ENCODE assay signal across 8 cellular contexts in the genomic region with DNA sequence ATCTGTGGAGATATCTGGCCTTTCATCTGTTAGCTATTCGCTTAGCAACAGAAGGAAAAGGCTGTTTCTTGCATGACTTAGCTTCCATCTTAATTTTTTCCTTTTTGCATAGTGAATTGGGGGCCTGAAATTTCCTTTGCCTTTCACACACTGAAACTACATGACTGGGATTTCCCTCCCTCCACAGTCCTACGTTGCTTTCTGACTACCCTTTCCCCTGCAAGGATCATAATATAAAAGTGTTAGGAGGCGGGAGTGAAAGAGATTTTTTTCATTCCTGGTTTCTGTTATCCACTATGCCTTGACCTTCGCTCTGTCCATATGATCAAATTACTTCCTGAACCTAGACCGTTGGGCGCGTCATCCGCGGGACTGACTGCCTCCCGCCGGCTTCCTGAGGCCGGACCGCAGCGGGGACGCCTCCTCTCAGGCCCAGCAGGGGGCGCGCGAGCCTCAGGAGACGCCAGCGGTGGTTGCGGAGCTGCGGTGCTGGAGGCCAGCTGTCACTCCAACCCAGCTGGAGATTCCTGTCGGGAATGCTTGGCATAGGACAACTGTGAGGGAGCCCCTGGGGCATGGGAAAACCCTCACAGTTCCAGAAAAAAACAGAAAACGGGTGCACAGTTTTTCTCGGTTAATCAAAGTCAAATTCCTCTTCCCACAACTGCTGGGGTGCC. TPM values are rescaled to one million over a fixed set of nuclear protein-coding genes. Genes with fewer than 3 reads are reported as not detected.
DNase-seq lines count a peak whose midpoint lies in the region; ATAC-seq and TF ChIP-seq lines count a peak whose summit lies in the region.

No MANE protein-coding gene starts in this region.

- no peaks in the 10 kb centered on the region for H3K9me2 ChIP-seq in PC-3 (replicated peaks; ENCODE audit: low read length)

- DNase-seq in CMK (ENCODE audit: low read depth) (peak; percentile 40), HT1080 (ENCODE audit: low read depth) (peak; percentile 88), PC-3 (peak; percentile 94), fibroblast of mammary gland (ENCODE audit: low read depth) (peak; percentile 73), natural killer cell (peak; percentile 57)
- peak; percentile 69 to 78 for DNase-seq in activated T-cell treated with anti-CD3 and anti-CD28 coated beads, Interleukin-2, amount 50 U/mL, for 72 hours
- peak; percentile 47 for DNase-seq in stimulated activated naive B cell treated with anti-CD40 and anti-IgM and Interleukin-4, amounts not matched to agents 10 μg/mL and 1 μg/mL and 100 μg/mL, for 72 hours

- peak overlapping the region; percentile 70 for H3K27ac ChIP-seq in PC-3 (ENCODE audit: low read length)

- POLR2A ChIA-PET in PC-3 (lab: Charles Lee; ENCODE audit: unreplicated experiment) = interaction anchor here (0.6 kb wide), 1 partner anchor 186 kb away, joined by 5 read pairs; no protein-coding TSS in a partner anchor

- CTCF ChIA-PET in PC-3 (lab: Charles Lee) = interaction anchor here (0.6 to 1.7 kb wide), 4 partner anchors 138 to 200 kb away, joined by 3 to 16 read pairs (median 6); no protein-coding TSS in a partner anchor

- no peaks in the 10 kb centered on the region for H3K36me3 Mint-ChIP-seq in activated T-cell treated with anti-CD3 and anti-CD28 coated beads, Interleukin-2, amount 50 U/mL, for 72 hours (ENCODE audit: insufficient read depth in 2 of 2)
- no peaks in the 10 kb centered on the region for H3K36me3 Mint-ChIP-seq in natural killer cell
- H3K36me3 Mint-ChIP-seq in stimulated activated naive B cell treated with anti-CD40 and anti-IgM and Interleukin-4, amounts not matched to agents 10 μg/mL and 1 μg/mL and 100 μg/mL, for 72 hours = no peaks in the 10 kb centered on the region

- peaks cover 39% of the 10 kb centered on the region for H3K27me3 Mint-ChIP-seq in activated T-cell treated with anti-CD3 and anti-CD28 coated beads, Interleukin-2, amount 50 U/mL, for 72 hours (ENCODE audit: low read depth)
- H3K27me3 Mint-ChIP-seq in natural killer cell (ENCODE audit: low read depth in 2 of 2) = peaks cover 12 to 13% of the 10 kb centered on the region in 2 donors
- peaks cover 12 to 20% of the 10 kb centered on the region in 2 donors for H3K27me3 Mint-ChIP-seq in stimulated activated naive B cell treated with anti-CD40 and anti-IgM and Interleukin-4, amounts not matched to agents 10 μg/mL and 1 μg/mL and 100 μg/mL, for 72 hours

- intact Hi-C loops in PC-3 (cut with micrococcal nuclease) = loop anchor here (1.0 to 5.0 kb wide), 7 partner anchors 65 to 432 kb away; no protein-coding TSS in a partner anchor
- intact Hi-C loops in natural killer cell (cut with micrococcal nuclease) = loop anchor here (10.0 kb wide), 1 partner anchor 196 kb away; a partner anchor contains a TSS

- H3K27me3 ChIP-seq in PC-3 (ENCODE audit: low read length) = no peaks in the 10 kb centered on the region

- H3K4me3 Mint-ChIP-seq in activated T-cell treated with anti-CD3 and anti-CD28 coated beads, Interleukin-2, amount 50 U/mL, for 72 hours = peak overlapping the region; percentile 45 to 71
- peak overlapping the region; percentile 55 for H3K4me3 Mint-ChIP-seq in natural killer cell
- peak overlapping the region; percentile 62 to 74 for H3K4me3 Mint-ChIP-seq in stimulated activated naive B cell treated with anti-CD40 and anti-IgM and Interleukin-4, amounts not matched to agents 10 μg/mL and 1 μg/mL and 100 μg/mL, for 72 hours

- TF ChIP-seq CTCF in PC-3 (conservative IDR thresholded peaks at IDR 0.05; ENCODE audit: low read depth, low read length) (peak; percentile 97), fibroblast of mammary gland (conservative IDR thresholded peaks at IDR 0.05; ENCODE audit: control insufficient read depth, insufficient read depth, low read depth, low read length) (peak; percentile 61), natural killer cell (IDR thresholded peaks at IDR 0.05) (peak; percentile 72)

- H3K9ac ChIP-seq in PC-3 (ENCODE audit: low read length) = peak overlapping the region; percentile 46

- peaks cover 32% of the 10 kb centered on the region for H3K4me1 ChIP-seq in PC-3 (ENCODE audit: insufficient read depth, low read length)

- no peaks in the 10 kb centered on the region for H3K79me2 ChIP-seq in PC-3 (ENCODE audit: low read length)

- no TSS peak for BruUV-seq in PC-3 (replicated peaks; lab: Mats Ljungman, UMichigan)

- H3K4me2 ChIP-seq in PC-3 (ENCODE audit: low read length) = peak overlapping the region; percentile 74

- ATAC-seq in GM19467 (IDR thresholded peaks at IDR 0.05; ENCODE audit: unreplicated experiment) (peak; percentile 96), PC-3 (peak; percentile 93), natural killer cell (peak; percentile 55 to 93 (median 76))
- ATAC-seq in activated T-cell treated with anti-CD3 and anti-CD28 coated beads, Interleukin-2, amount 50 U/mL, for 72 hours (replicated peaks in 1 of 2) = peak; percentile 73 to 77
- ATAC-seq in stimulated activated naive B cell treated with anti-CD40 and anti-IgM and Interleukin-4, amounts not matched to agents 10 μg/mL and 1 μg/mL and 100 μg/mL, for 72 hours (replicated peaks) = peak; percentile 85 to 86

- H3F3A ChIP-seq in PC-3 (ENCODE audit: low read length, unreplicated experiment) = no peaks in the 10 kb centered on the region

- H3K36me3 ChIP-seq in PC-3 (ENCODE audit: low read depth, low read length) = no peaks in the 10 kb centered on the region

- H2AFZ ChIP-seq in PC-3 (ENCODE audit: low read length) = peak overlapping the region; percentile 82

- no peaks in the 10 kb centered on the region for H3K9me3 ChIP-seq in PC-3 (ENCODE audit: low read length)

- no peaks in the 10 kb centered on the region for H3K4me1 Mint-ChIP-seq in activated T-cell treated with anti-CD3 and anti-CD28 coated beads, Interleukin-2, amount 50 U/mL, for 72 hours (ENCODE audit: low read depth)
- H3K4me1 Mint-ChIP-seq in natural killer cell = peaks cover 6% of the 10 kb centered on the region in 2 donors
- peaks cover 4 to 6% of the 10 kb centered on the region in 2 donors for H3K4me1 Mint-ChIP-seq in stimulated activated naive B cell treated with anti-CD40 and anti-IgM and Interleukin-4, amounts not matched to agents 10 μg/mL and 1 μg/mL and 100 μg/mL, for 72 hours

- H3K4me3 ChIP-seq in PC-3 (ENCODE audit: low read length) = peak overlapping the region; percentile 46; the same call in 1 of the 2 replicates
- H3K4me3 ChIP-seq in fibroblast of mammary gland (ENCODE audit: control insufficient read depth, low read depth, low read length) = no peak overlapping the region

- no peaks in the 10 kb centered on the region for H4K20me1 ChIP-seq in PC-3 (ENCODE audit: low read length)

- H3K9me3 Mint-ChIP-seq in activated T-cell treated with anti-CD3 and anti-CD28 coated beads, Interleukin-2, amount 50 U/mL, for 72 hours = no peaks in the 10 kb centered on the region
- no peaks in the 10 kb centered on the region for H3K9me3 Mint-ChIP-seq in natural killer cell
- H3K9me3 Mint-ChIP-seq in stimulated activated naive B cell treated with anti-CD40 and anti-IgM and Interleukin-4, amounts not matched to agents 10 μg/mL and 1 μg/mL and 100 μg/mL, for 72 hours = no peaks in the 10 kb centered on the region

- H3K27ac Mint-ChIP-seq in activated T-cell treated with anti-CD3 and anti-CD28 coated beads, Interleukin-2, amount 50 U/mL, for 72 hours = no peak overlapping the region
- no peak overlapping the region for H3K27ac Mint-ChIP-seq in natural killer cell
- peak overlapping the region; percentile 44 for H3K27ac Mint-ChIP-seq in stimulated activated naive B cell treated with anti-CD40 and anti-IgM and Interleukin-4, amounts not matched to agents 10 μg/mL and 1 μg/mL and 100 μg/mL, for 72 hours

RNA-seq across cellular contexts. Expression of a gene that starts 55.6 kb away (rescaled TPM):
- total RNA-seq in HT1080 (2014; rRNA removed; shearing (Covaris generic)) = not detected in 2 replicates
- polyA plus RNA-seq in HT1080 (2015; cell fraction: cytosol; rRNA removed) = not detected in 2 replicates
- polyA plus RNA-seq in HT1080 (2015; cell fraction: nucleus; rRNA removed) = not detected in 2 replicates
- total RNA-seq in PC-3 (2014; rRNA removed) (not detected in 2 replicates), natural killer cell (not detected)
- total RNA-seq in activated T-cell treated with anti-CD3 and anti-CD28 coated beads, Interleukin-2, amount 50 U/mL, for 72 hours = not detected

Comparison
In these comparisons a context has a peak if more than half of its experiments do, and no peak if none do; other contexts are left out.
1. DNase-seq: peak in every context shown above with its lines; median percentile 94 in PC-3; 88 in HT1080; 74 in activated T-cell treated with anti-CD3 and anti-CD28 coated beads, Interleukin-2, amount 50 U/mL, for 72 hours; 73 in fibroblast of mammary gland; 57 in natural killer cell; 47 in stimulated activated naive B cell treated with anti-CD40 and anti-IgM and Interleukin-4, amounts not matched to agents 10 μg/mL and 1 μg/mL and 100 μg/mL, for 72 hours; 40 in CMK.